ENCODE assay signal across 26 cellular contexts in the genomic region with DNA sequence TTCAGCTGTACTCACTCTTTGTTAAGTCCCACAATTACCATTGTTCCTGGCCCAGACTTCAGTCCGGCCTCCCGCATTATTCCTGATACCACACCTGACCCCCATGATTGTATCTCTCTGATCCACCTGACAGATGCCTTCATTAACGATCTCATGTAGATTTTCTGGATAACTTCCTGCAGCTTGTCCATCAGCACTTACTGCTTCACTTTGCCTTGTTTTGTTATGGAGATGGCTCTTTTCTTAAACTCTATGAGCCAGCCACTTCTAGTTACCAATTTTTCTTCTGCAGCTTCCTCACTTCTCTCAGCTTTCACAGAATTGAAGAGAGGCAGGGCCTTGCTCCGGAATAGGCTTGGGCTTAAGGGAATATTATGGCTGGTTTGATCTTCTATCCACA.
"Had no signal": no experiment of that assay in that cellular context is flagged by ENCODE, and none has a peak within 500 bp of the region (broad histone marks: within the 10 kb centered on the region; RNA-seq: fewer than 3 reads in every experiment).

No MANE protein-coding gene starts in this region.

- H3K4me3 Mint-ChIP-seq: mesothelial cell of epicardium; natural killer cell; nephron progenitor cell; neural progenitor cell; stimulated activated memory B cell treated with anti-CD40 and anti-IgM and Interleukin-4, amounts not matched to agents 10 μg/mL and 1 μg/mL and 100 μg/mL, for 72 hours; stimulated activated naive CD8-positive, alpha-beta T cell treated with anti-CD3 and anti-CD28 coated beads, Interleukin-15, amount 100 ng/mL, for 72 hours; type B pancreatic cell had no signal

- ATAC-seq: natural killer cell; right lobe of liver; stimulated activated memory B cell treated with anti-CD40 and anti-IgM and Interleukin-4, amounts not matched to agents 10 μg/mL and 1 μg/mL and 100 μg/mL, for 72 hours; stimulated activated naive CD8-positive, alpha-beta T cell treated with anti-CD3 and anti-CD28 coated beads, Interleukin-15, amount 100 ng/mL, for 72 hours had no signal

- H3K4me1 ChIP-seq: left ventricle myocardium inferior, neural progenitor cell, right atrium auricular region, right lobe of liver, tibial nerve, vagina had no signal

- H3K4me1 Mint-ChIP-seq: naive B cell; natural killer cell; stimulated activated memory B cell treated with anti-CD40 and anti-IgM and Interleukin-4, amounts not matched to agents 10 μg/mL and 1 μg/mL and 100 μg/mL, for 72 hours; stimulated activated naive CD8-positive, alpha-beta T cell treated with anti-CD3 and anti-CD28 coated beads, Interleukin-15, amount 100 ng/mL, for 72 hours had no signal

- H3K27me3 Mint-ChIP-seq: stimulated activated memory B cell treated with anti-CD40 and anti-IgM and Interleukin-4, amounts not matched to agents 10 μg/mL and 1 μg/mL and 100 μg/mL, for 72 hours; stimulated activated naive CD8-positive, alpha-beta T cell treated with anti-CD3 and anti-CD28 coated beads, Interleukin-15, amount 100 ng/mL, for 72 hours; type B pancreatic cell had no signal

- H3K36me3 ChIP-seq: left ventricle myocardium inferior, neural progenitor cell, ovary, right atrium auricular region, right lobe of liver, tibial nerve, vagina had no signal

- H3K36me3 Mint-ChIP-seq: mesothelial cell of epicardium; naive B cell; neural progenitor cell; stimulated activated memory B cell treated with anti-CD40 and anti-IgM and Interleukin-4, amounts not matched to agents 10 μg/mL and 1 μg/mL and 100 μg/mL, for 72 hours; type B pancreatic cell had no signal

- DNase-seq: hypothalamus; islet precursor cell; left ventricle myocardium inferior; mesendoderm; naive B cell; natural killer cell; nephron progenitor cell; ovary; right lobe of liver; stimulated activated CD4-positive, alpha-beta T cell treated with anti-CD3 and anti-CD28 coated beads, Interleukin-1b, Interleukin-23, amount 100 ng/mL, for 48 hours; stimulated activated CD4-positive, alpha-beta T cell treated with anti-CD3 and anti-CD28 coated beads, Interleukin-2, amount 100 ng/mL, for 48 hours; stimulated activated CD4-positive, alpha-beta T cell treated with anti-CD3 and anti-CD28 coated beads, Interleukin-4, amount 100 ng/mL, for 4 hours; stimulated activated CD8-positive, alpha-beta memory T cell treated with anti-CD3 and anti-CD28 coated beads, Interleukin-4, amount 100 ng/mL, for 48 hours; stimulated activated naive CD4-positive, alpha-beta T cell treated with Interleukin-2 at 50 U/mL for 16 hours; stimulated activated naive CD8-positive, alpha-beta T cell treated with anti-CD3 and anti-CD28 coated beads, Interleukin-15, amount 100 ng/mL, for 72 hours; substantia nigra had no signal

- H3K9me3 ChIP-seq: left ventricle myocardium inferior, ovary, right atrium auricular region, right lobe of liver, tibial nerve, vagina had no signal

- H3K9me3 Mint-ChIP-seq: nephron progenitor cell, type B pancreatic cell had no signal

- H3K27me3 ChIP-seq: ovary, right atrium auricular region, right lobe of liver, tibial nerve, vagina had no signal

- H3K4me2 ChIP-seq: neural progenitor cell, smooth muscle cell had no signal

- H3K9ac ChIP-seq: neural progenitor cell had no signal

- H3K27ac Mint-ChIP-seq: mesothelial cell of epicardium; naive B cell; natural killer cell; nephron progenitor cell; neural progenitor cell; progenitor cell of endocrine pancreas; stimulated activated memory B cell treated with anti-CD40 and anti-IgM and Interleukin-4, amounts not matched to agents 10 μg/mL and 1 μg/mL and 100 μg/mL, for 72 hours; stimulated activated naive CD8-positive, alpha-beta T cell treated with anti-CD3 and anti-CD28 coated beads, Interleukin-15, amount 100 ng/mL, for 72 hours; type B pancreatic cell had no signal

- H3K27ac ChIP-seq: left ventricle myocardium inferior, neural progenitor cell, ovary, right atrium auricular region, right lobe of liver, tibial nerve, vagina had no signal

- H3K4me3 ChIP-seq: left ventricle myocardium inferior, lung, neural progenitor cell, ovary, right atrium auricular region, right lobe of liver, smooth muscle cell, tibial nerve, vagina had no signal

- H2AFZ ChIP-seq: neural progenitor cell had no signal
